Comparison of ENCODE assay signal across 29 cellular contexts in genomic region chr9:70971698-70972097, GRCh38.
"Had no signal": no experiment of that assay in that cellular context is flagged by ENCODE, and none has a peak within 500 bp of the region (broad histone marks: within the 10 kb centered on the region; RNA-seq: fewer than 3 reads in every experiment).

No MANE protein-coding gene starts in this region.

- H3K4me1 ChIP-seq: esophagus muscularis mucosa, pancreas, right atrium auricular region, suprapubic skin, transverse colon, upper lobe of right lung, uterus had no signal

- H3K36me3 Mint-ChIP-seq: memory B cell; mesothelial cell of epicardium; naive B cell; natural killer cell treated with Interleukin-12 subunit alpha and Interleukin-12 subunit beta and Interleukin-15 and Interleukin-18, amount 100 ng/mL, for 72 hours had no signal

- H3K27ac Mint-ChIP-seq: memory B cell; mesothelial cell of epicardium; naive B cell; natural killer cell treated with Interleukin-12 subunit alpha and Interleukin-12 subunit beta and Interleukin-15 and Interleukin-18, amount 100 ng/mL, for 72 hours; stimulated activated naive CD8-positive, alpha-beta T cell treated with anti-CD3 and anti-CD28 coated beads, Interleukin-15, amount 100 ng/mL, for 72 hours had no signal

- ATAC-seq: left lobe of liver; mucosa of descending colon; natural killer cell treated with Interleukin-12 subunit alpha and Interleukin-12 subunit beta and Interleukin-15 and Interleukin-18, amount 100 ng/mL, for 72 hours; pancreas; sciatic nerve; stimulated activated naive CD8-positive, alpha-beta T cell treated with anti-CD3 and anti-CD28 coated beads, Interleukin-15, amount 100 ng/mL, for 72 hours; upper lobe of right lung had no signal

- H3K9me3 ChIP-seq: esophagus muscularis mucosa, mucosa of descending colon, neutrophil, pancreas, right atrium auricular region, suprapubic skin, transverse colon, upper lobe of right lung, uterus had no signal

- H3K4me2 ChIP-seq: smooth muscle cell had no signal

- H3K27me3 ChIP-seq: dorsolateral prefrontal cortex, esophagus muscularis mucosa, neutrophil, pancreas, right atrium auricular region, suprapubic skin, transverse colon, upper lobe of right lung, uterus had no signal

- FAIRE-seq: colon, frontal cortex, kidney, pancreas had no signal

- H3K27ac ChIP-seq: dorsolateral prefrontal cortex, esophagus muscularis mucosa, neutrophil, pancreas, right atrium auricular region, suprapubic skin, transverse colon, upper lobe of right lung, uterus had no signal

- H3K9me3 Mint-ChIP-seq: memory B cell; mesothelial cell of epicardium; neural crest cell; stimulated activated naive CD8-positive, alpha-beta T cell treated with anti-CD3 and anti-CD28 coated beads, Interleukin-15, amount 100 ng/mL, for 72 hours had no signal

- H3K36me3 ChIP-seq: esophagus muscularis mucosa, neutrophil, pancreas, right atrium auricular region, suprapubic skin, transverse colon, upper lobe of right lung, uterus had no signal

- H3K4me3 Mint-ChIP-seq: memory B cell; mesothelial cell of epicardium; naive B cell; natural killer cell treated with Interleukin-12 subunit alpha and Interleukin-12 subunit beta and Interleukin-15 and Interleukin-18, amount 100 ng/mL, for 72 hours; neural crest cell; stimulated activated naive CD8-positive, alpha-beta T cell treated with anti-CD3 and anti-CD28 coated beads, Interleukin-15, amount 100 ng/mL, for 72 hours had no signal

- H3K27me3 Mint-ChIP-seq: memory B cell; naive B cell; natural killer cell treated with Interleukin-12 subunit alpha and Interleukin-12 subunit beta and Interleukin-15 and Interleukin-18, amount 100 ng/mL, for 72 hours; stimulated activated naive CD8-positive, alpha-beta T cell treated with anti-CD3 and anti-CD28 coated beads, Interleukin-15, amount 100 ng/mL, for 72 hours had no signal

- H3K4me1 Mint-ChIP-seq: memory B cell; naive B cell; neural crest cell; stimulated activated naive CD8-positive, alpha-beta T cell treated with anti-CD3 and anti-CD28 coated beads, Interleukin-15, amount 100 ng/mL, for 72 hours had no signal

- DNase-seq: dorsolateral prefrontal cortex; effector CD4-positive, alpha-beta T cell; kidney; mucosa of descending colon; naive B cell; pancreas; stimulated activated CD4-positive, alpha-beta T cell treated with anti-CD3 and anti-CD28 coated beads, Interleukin-12 subunit alpha, Interleukin-12 subunit beta, amount 100 ng/mL, for 4 hours; stimulated activated CD4-positive, alpha-beta T cell treated with anti-CD3 and anti-CD28 coated beads, Interleukin-1b, Interleukin-23, amount 100 ng/mL, for 48 hours; stimulated activated CD4-positive, alpha-beta T cell treated with anti-CD3 and anti-CD28 coated beads, Interleukin-4, amount 100 ng/mL, for 1 hour; stimulated activated CD8-positive, alpha-beta memory T cell treated with anti-CD3 and anti-CD28 coated beads, Interleukin-4, amount 100 ng/mL, for 48 hours; stimulated activated naive CD4-positive, alpha-beta T cell; stimulated activated naive CD8-positive, alpha-beta T cell treated with anti-CD3 and anti-CD28 coated beads, Interleukin-15, amount 100 ng/mL, for 72 hours; transverse colon; upper lobe of right lung; uterus had no signal

- H3K4me3 ChIP-seq: dorsolateral prefrontal cortex, esophagus muscularis mucosa, lung, mucosa of descending colon, pancreas, right atrium auricular region, smooth muscle cell, suprapubic skin, transverse colon, upper lobe of right lung, uterus had no signal
